9 cellular contexts compared by ENCODE assay signal in the genomic region with DNA sequence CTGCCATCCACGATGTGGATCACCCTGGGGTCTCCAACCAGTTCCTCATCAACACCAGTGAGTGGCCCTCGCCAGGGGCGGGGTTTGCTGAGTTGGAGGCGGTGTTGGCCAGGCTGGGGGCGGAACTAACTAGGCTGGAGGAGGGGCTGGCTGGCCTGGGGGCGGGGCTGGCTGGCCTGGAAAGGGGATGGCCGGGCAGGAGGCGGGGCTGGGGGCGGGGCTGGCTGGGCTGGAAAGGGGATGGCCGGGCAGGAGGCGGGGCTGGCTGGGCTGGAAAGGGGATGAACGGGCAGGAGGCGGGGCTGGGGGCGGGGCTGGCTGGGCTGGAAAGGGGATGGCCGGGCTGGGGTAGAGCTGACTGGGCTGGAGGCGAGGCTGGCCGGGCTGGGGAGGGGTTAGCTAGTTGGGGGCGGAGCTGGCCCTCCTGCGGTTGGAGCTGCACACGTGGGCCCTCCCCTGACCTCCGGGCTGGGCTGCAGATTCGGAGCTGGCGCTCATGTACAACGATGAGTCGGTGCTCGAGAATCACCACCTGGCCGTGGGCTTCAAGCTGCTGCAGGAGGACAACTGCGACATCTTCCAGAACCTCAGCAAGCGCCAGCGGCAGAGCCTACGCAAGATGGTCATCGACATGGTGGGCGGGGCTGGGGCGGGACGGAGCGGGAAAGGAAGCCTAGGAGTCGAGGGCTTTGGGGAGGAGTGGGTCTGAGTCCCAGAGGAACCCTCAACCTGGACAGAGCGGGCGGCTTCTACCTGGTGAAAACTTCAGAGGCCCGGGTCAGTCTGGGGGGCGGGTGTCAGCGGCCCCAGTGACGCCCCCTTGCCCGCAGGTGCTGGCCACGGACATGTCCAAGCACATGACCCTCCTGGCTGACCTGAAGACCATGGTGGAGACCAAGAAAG. TPM values are rescaled to one million over a fixed set of nuclear protein-coding genes. Genes with fewer than 3 reads are reported as not detected.
DNase-seq lines count a peak whose midpoint lies in the region; ATAC-seq, FAIRE-seq and TF ChIP-seq lines count a peak whose summit lies in the region.
"Had no signal": no experiment of that assay in that cellular context is flagged by ENCODE, and none has a peak within 500 bp of the region (broad histone marks: within the 10 kb centered on the region; RNA-seq: fewer than 3 reads in every experiment).

No MANE protein-coding gene starts in this region.

- peak overlapping the region; percentile 68 for H3K4me2 ChIP-seq in DOHH2 (ENCODE audit: low read length)
- H3K4me2 ChIP-seq in mammary epithelial cell (ENCODE audit: insufficient read depth, low read depth, low read length), result peak overlapping the region; percentile 89

- peak overlapping the region; percentile 77 for H2AFZ ChIP-seq in mammary epithelial cell (ENCODE audit: low read depth, low read length)

- POLR2A ChIA-PET in activated B cell treated with CpG ODN at 0.5 μM for 24 hours (lab: Charles Lee), result interaction anchor here (0.5 to 1.0 kb wide), 7 partner anchors 12 to 263 kb away, joined by 3 to 9 read pairs (median 4); a partner anchor contains a TSS

- no peaks in the 10 kb centered on the region for H3K9me3 Mint-ChIP-seq in activated B cell treated with CpG ODN at 0.5 μM for 24 hours

- peaks cover 10% of the 10 kb centered on the region for H3K4me1 ChIP-seq in DOHH2 (ENCODE audit: control insufficient read depth, low read length)
- H3K4me1 ChIP-seq in mammary epithelial cell (ENCODE audit: insufficient read depth, low read length), result peaks cover 7% of the 10 kb centered on the region
- H3K4me1 ChIP-seq in iPS-20b (ENCODE audit: insufficient read depth, low read length), result no peaks in the 10 kb centered on the region
- H3K4me1 ChIP-seq in small intestine (ENCODE audit: control insufficient read depth in 2 of 2, insufficient read depth in 1 of 2, low read depth in 1 of 2, low read length in 1 of 2), result peaks cover 0 to 3% of the 10 kb centered on the region in 2 donors

- H3K4me3 Mint-ChIP-seq in activated B cell treated with CpG ODN at 0.5 μM for 24 hours, result peak overlapping the region; percentile 55

- no peak overlapping the region for H3K27ac Mint-ChIP-seq in activated B cell treated with CpG ODN at 0.5 μM for 24 hours

- dilution Hi-C loops in mammary epithelial cell (cut with HindIII; ENCODE audit: low sequenced_read_pairs), result no loop called here

- H3K27me3 ChIP-seq in DOHH2 (ENCODE audit: control insufficient read depth, low read length), result no peaks in the 10 kb centered on the region
- H3K27me3 ChIP-seq in mammary epithelial cell (ENCODE audit: insufficient read depth, low read length), result no peaks in the 10 kb centered on the region
- H3K27me3 ChIP-seq in iPS-20b (ENCODE audit: insufficient read depth, low read length), result peaks cover 8% of the 10 kb centered on the region
- no peaks in the 10 kb centered on the region for H3K27me3 ChIP-seq in small intestine (ENCODE audit: control insufficient read depth in 2 of 2, insufficient read depth in 2 of 2, low read length in 2 of 2)

- H3K9me2 ChIP-seq in DOHH2 (replicated peaks; ENCODE audit: control insufficient read depth, low read length), result no peaks in the 10 kb centered on the region

- H3K27ac ChIP-seq in DOHH2 (ENCODE audit: low read depth, low read length), result no peak overlapping the region
- H3K27ac ChIP-seq in mammary epithelial cell (ENCODE audit: insufficient read depth, low read depth, low read length), result no peak overlapping the region
- no peak overlapping the region for H3K27ac ChIP-seq in iPS-20b (ENCODE audit: low read length)
- H3K27ac ChIP-seq in small intestine (ENCODE audit: low read depth in 1 of 2, low read length in 1 of 2), result no peak overlapping the region

- H3K9ac ChIP-seq in mammary epithelial cell (ENCODE audit: insufficient read depth, low read length) (no peak overlapping the region), iPS-20b (ENCODE audit: low read depth, low read length) (peak overlapping the region; percentile 40; the same call in 1 of the 2 replicates)

- H3K4me1 Mint-ChIP-seq in activated B cell treated with CpG ODN at 0.5 μM for 24 hours, result peaks cover 14% of the 10 kb centered on the region

- no TSS peak for BruUV-seq in mammary epithelial cell (replicated peaks; lab: Mats Ljungman, UMichigan)

- no peaks in the 10 kb centered on the region for H3K36me3 Mint-ChIP-seq in activated B cell treated with CpG ODN at 0.5 μM for 24 hours (ENCODE audit: low read depth)

- H4K20me1 ChIP-seq in DOHH2 (ENCODE audit: control insufficient read depth, insufficient read depth, low read depth, low read length), result peaks cover 4% of the 10 kb centered on the region; the same call in 1 of the 2 replicates
- no peaks in the 10 kb centered on the region for H4K20me1 ChIP-seq in mammary epithelial cell (ENCODE audit: insufficient read depth, low read length)

- 0% methylated on average over 1 of the region's 45 CpGs for WGBS in mammary epithelial cell (ENCODE audit: low coverage, missing lambda C conversion rate)
- 6 to 9% (median 7%) methylated on average over 41 to 45 of the region's 45 CpGs for WGBS in small intestine, 3 donors

- FAIRE-seq in H54 (lab: Jason Lieb, UNC) (no peak), small intestine (lab: Jason Lieb, UNC) (no peak)
- FAIRE-seq: colon had no signal

- intact Hi-C loops in activated B cell treated with CpG ODN at 0.5 μM for 24 hours (cut with micrococcal nuclease) (no loop called here), mammary epithelial cell (cut with micrococcal nuclease) (loop anchor here (2.0 kb wide), 1 partner anchor 376 kb away; a partner anchor contains a TSS)

- H3K79me2 ChIP-seq in DOHH2 (ENCODE audit: control insufficient read depth, low read length) (no peaks in the 10 kb centered on the region), mammary epithelial cell (ENCODE audit: insufficient read depth, low read length) (no peaks in the 10 kb centered on the region)

- TF ChIP-seq CTCF in DOHH2 (IDR thresholded peaks at IDR 0.05; ENCODE audit: low read depth, low read length, poor library complexity, severe bottlenecking), result no peak
- no peak for TF ChIP-seq CTCF in activated B cell treated with CpG ODN at 0.5 μM for 24 hours (IDR thresholded peaks at IDR 0.05)
- no peak for TF ChIP-seq CTCF in mammary epithelial cell (conservative IDR thresholded peaks at IDR 0.05 in 1 of 2, IDR thresholded peaks at IDR 0.05 in 1 of 2; ENCODE audit: extremely low read depth in 1 of 2, insufficient read depth in 1 of 2, low read depth in 1 of 2, low read length in 2 of 2)

- H3K36me3 ChIP-seq in DOHH2 (ENCODE audit: control insufficient read depth, low read length) (peaks cover 16% of the 10 kb centered on the region), mammary epithelial cell (ENCODE audit: insufficient read depth, low read length) (no peaks in the 10 kb centered on the region), iPS-20b (ENCODE audit: insufficient read depth, low read depth, low read length) (no peaks in the 10 kb centered on the region), small intestine (ENCODE audit: control insufficient read depth in 2 of 2, insufficient read depth in 2 of 2, low read length in 2 of 2) (no peaks in the 10 kb centered on the region)

- DNase-seq in H54 (ENCODE audit: insufficient read length, low spot score), result peak; percentile 97
- peak; percentile 55 for DNase-seq in NCI-H1092 (lab: John Stamatoyannopoulos, UW)
- DNase-seq in activated B cell treated with CpG ODN at 0.5 μM for 24 hours, result peak; percentile 89
- peak; percentile 90 for DNase-seq in mammary epithelial cell
- peak; percentile 86 for DNase-seq in small intestine
- no peak for DNase-seq in OCI-M2 (lab: John Stamatoyannopoulos, UW; ENCODE audit: unreplicated experiment)

- H3K27me3 Mint-ChIP-seq in activated B cell treated with CpG ODN at 0.5 μM for 24 hours, result no peaks in the 10 kb centered on the region

- peak overlapping the region; percentile 45; the same call in 1 of the 2 replicates for H3K4me3 ChIP-seq in DOHH2 (ENCODE audit: low read length)
- peak overlapping the region; percentile 17 to 41 (median 37) for H3K4me3 ChIP-seq in mammary epithelial cell (replicated peaks in 1 of 3; ENCODE audit: insufficient read depth in 1 of 3, low read depth in 2 of 3, low read length in 3 of 3)
- peak overlapping the region; percentile 78 for H3K4me3 ChIP-seq in iPS-20b (ENCODE audit: low read length)
- H3K4me3 ChIP-seq in small intestine (ENCODE audit: low read depth in 1 of 2, low read length in 2 of 2), result peak overlapping the region in 1 of 2 donors; percentile 40

- peaks cover 7% of the 10 kb centered on the region; the same call in 1 of the 2 replicates for H3F3A ChIP-seq in DOHH2 (ENCODE audit: control insufficient read depth, insufficient read depth)

- H3K9me3 ChIP-seq in DOHH2 (ENCODE audit: control insufficient read depth, insufficient read depth, low read length) (no peaks in the 10 kb centered on the region), mammary epithelial cell (replicated peaks; ENCODE audit: insufficient read depth, low read length) (no peaks in the 10 kb centered on the region), iPS-20b (ENCODE audit: insufficient read depth, low read depth, low read length) (no peaks in the 10 kb centered on the region), small intestine (ENCODE audit: control insufficient read depth, low read depth) (no peaks in the 10 kb centered on the region)

- peak; percentile 94 for ATAC-seq in activated B cell treated with CpG ODN at 0.5 μM for 24 hours (ENCODE audit: low read depth)

- TF ChIP-seq POLR2A in H54 (IDR thresholded peaks at IDR 0.05; ENCODE audit: low read depth, low read length), result no peak

- in situ Hi-C loops in mammary epithelial cell (cut with MboI; ENCODE audit: low sequenced_read_pairs in 2 of 2), result no loop called here

- CTCF ChIA-PET in activated B cell treated with CpG ODN at 0.5 μM for 24 hours (lab: Charles Lee) (interaction anchor here (1.0 to 1.3 kb wide), 2 partner anchors 17 to 24 kb away, joined by 3 to 4 read pairs; no protein-coding TSS in a partner anchor), mammary epithelial cell (lab: Charles Lee; ENCODE audit: low non-redundant PET) (interaction anchor here (0.7 to 0.8 kb wide), 3 partner anchors 58 to 410 kb away, joined by 5 to 9 read pairs (median 5); a partner anchor contains a TSS)

RNA-seq across cellular contexts. Expression of a gene that starts 41.0 kb away (rescaled TPM):
- total RNA-seq in activated B cell treated with CpG ODN at 0.5 μM for 24 hours (6.6 and 8.6 TPM in 2 replicates), mammary epithelial cell (1 to 10 TPM; 1.3 to 1.5 TPM)
- polyA plus RNA-seq in mammary epithelial cell (0.45 TPM), small intestine (1 to 10 TPM in 2 of 3 donors, under 1 TPM in 1; 0.67 to 3.5 (median 2.4) TPM)
- polyA minus RNA-seq in mammary epithelial cell, result 2.4 TPM

RNA-seq across cellular contexts. Expression of a gene that starts 41.9 kb away (rescaled TPM):
- 38.9 and 48.0 TPM in 2 replicates for total RNA-seq in activated B cell treated with CpG ODN at 0.5 μM for 24 hours
- 10 to 100 TPM; 47.5 to 51.0 TPM for total RNA-seq in mammary epithelial cell
- 46.1 TPM for polyA plus RNA-seq in mammary epithelial cell
- 108 TPM for polyA minus RNA-seq in mammary epithelial cell
- 10 to 100 TPM; 44.0 to 73.8 (median 68.9) TPM for polyA plus RNA-seq in small intestine

RNA-seq across cellular contexts. Expression of a gene that starts 55.9 kb away (rescaled TPM):
- total RNA-seq in activated B cell treated with CpG ODN at 0.5 μM for 24 hours, result 0.12 TPM in 1 of 2 replicates, not detected in the other
- total RNA-seq in mammary epithelial cell, result 10 to 100 TPM in 1 of 2 donors, 1 to 10 TPM in 1; 8.5 to 12.2 TPM
- 4.0 TPM for polyA plus RNA-seq in mammary epithelial cell
- 1.5 TPM for polyA minus RNA-seq in mammary epithelial cell
- under 1 TPM in 1 of 3 donors, not detected in 2; 0.09 TPM for polyA plus RNA-seq in small intestine

RNA-seq across cellular contexts. Expression of a gene that starts 58.0 kb away (rescaled TPM):
- total RNA-seq in activated B cell treated with CpG ODN at 0.5 μM for 24 hours (172 and 173 TPM in 2 replicates), mammary epithelial cell (100 to 1,000 TPM; 114 to 217 TPM)
- polyA plus RNA-seq in mammary epithelial cell (348 TPM), small intestine (100 to 1,000 TPM; 128 to 202 (median 146) TPM)
- 108 TPM for polyA minus RNA-seq in mammary epithelial cell
